In the genomic region with DNA sequence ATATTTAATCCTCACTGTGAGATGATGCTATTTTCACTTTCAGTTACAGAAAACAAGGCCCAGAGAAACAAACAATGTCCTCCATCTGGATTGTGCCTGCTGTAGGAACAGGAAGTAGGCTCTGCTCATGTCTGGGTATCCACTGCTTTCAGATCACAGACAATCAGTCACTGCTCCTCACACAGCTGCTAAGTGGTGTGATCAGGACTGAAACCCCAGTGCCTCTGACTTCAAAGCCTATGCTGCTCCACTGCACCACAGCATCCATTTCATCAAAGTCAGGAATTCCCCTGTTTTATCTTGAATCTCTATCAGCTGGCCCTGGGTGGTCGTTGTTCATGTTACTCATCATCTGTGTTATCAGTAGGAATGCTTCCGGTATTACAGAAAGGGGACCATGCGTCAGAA, we compare ENCODE assay signal across 9 cellular contexts.
DNase-seq lines count a peak whose midpoint lies in the region; ATAC-seq lines count a peak whose summit lies in the region.
"Had no signal": no experiment of that assay in that cellular context is flagged by ENCODE, and none has a peak within 500 bp of the region (broad histone marks: within the 10 kb centered on the region; RNA-seq: fewer than 3 reads in every experiment).

No MANE protein-coding gene starts in this region.

- peak in 1 of 2 donors; percentile 29 for DNase-seq in activated naive CD4-positive, alpha-beta T cell treated with anti-CD3 and anti-CD28 coated beads, Interleukin-2, amount 50 U/mL, for 72 hours (ENCODE audit: low spot score in 2 of 2)
- DNase-seq in stimulated activated CD8-positive, alpha-beta memory T cell treated with anti-CD3 and anti-CD28 coated beads, Interleukin-15, amount 100 ng/mL, for 48 hours (ENCODE audit: low read depth in 2 of 2), result peak; percentile 28 to 30
- DNase-seq in GF-D8 (lab: John Stamatoyannopoulos, UW), result no peak
- no peak for DNase-seq in Right ventricle myocardium superior
- DNase-seq in NK-92 treated with Interleukin-12 subunit alpha and Interleukin-12 subunit beta, amount 100 ng/mL, for 24 hours (lab: John Stamatoyannopoulos, UW), result no peak

- no peaks in the 10 kb centered on the region for H3K36me3 Mint-ChIP-seq in activated naive CD4-positive, alpha-beta T cell treated with anti-CD3 and anti-CD28 coated beads, Interleukin-2, amount 50 U/mL, for 72 hours

- H3K36me3 ChIP-seq in ACC112 (ENCODE audit: insufficient read depth, low read length), result no peaks in the 10 kb centered on the region
- H3K36me3 ChIP-seq: adrenal gland had no signal

- H3K27ac Mint-ChIP-seq in activated naive CD4-positive, alpha-beta T cell treated with anti-CD3 and anti-CD28 coated beads, Interleukin-2, amount 50 U/mL, for 72 hours, result peak overlapping the region; percentile 37 to 45

- H3K27ac ChIP-seq in ACC112 (ENCODE audit: low read depth, low read length), result no peak overlapping the region
- H3K27ac ChIP-seq: adrenal gland had no signal

- H3K4me1 ChIP-seq in ACC112 (ENCODE audit: control insufficient read depth, insufficient read depth, low read length, unreplicated experiment), result peaks cover 6% of the 10 kb centered on the region

- no peaks in the 10 kb centered on the region for H3K79me2 ChIP-seq in ACC112 (ENCODE audit: control insufficient read depth, insufficient read depth, low read length, unreplicated experiment)

- H3K4me3 ChIP-seq in ACC112 (ENCODE audit: low read depth, low read length), result no peak overlapping the region
- H3K4me3 ChIP-seq: adrenal gland had no signal

- peak overlapping the region; percentile 49 for H2AFZ ChIP-seq in ACC112 (ENCODE audit: low read length, unreplicated experiment)

- H3K9me3 Mint-ChIP-seq in activated naive CD4-positive, alpha-beta T cell treated with anti-CD3 and anti-CD28 coated beads, Interleukin-2, amount 50 U/mL, for 72 hours, result no peaks in the 10 kb centered on the region

- intact Hi-C loops in Right ventricle myocardium superior (cut with DNase I), result loop anchor here (10.0 kb wide), 1 partner anchor 592 kb away; no protein-coding TSS in a partner anchor

- ATAC-seq in GM19438 (IDR thresholded peaks at IDR 0.05; ENCODE audit: low read depth, unreplicated experiment) (peak; percentile 92), HG03520 (IDR thresholded peaks at IDR 0.05; ENCODE audit: unreplicated experiment) (peak; percentile 95), Right ventricle myocardium superior (ENCODE audit: poor library complexity) (no peak)
- ATAC-seq in activated naive CD4-positive, alpha-beta T cell treated with anti-CD3 and anti-CD28 coated beads, Interleukin-2, amount 50 U/mL, for 72 hours, result peak; percentile 95 to 99

- H3K27me3 ChIP-seq in ACC112 (ENCODE audit: insufficient read depth, low read length), result no peaks in the 10 kb centered on the region
- H3K27me3 ChIP-seq: adrenal gland had no signal

Comparison
In these comparisons a context has a peak if more than half of its experiments do, and no peak if none do; other contexts are left out.
1. DNase-seq: peak in stimulated activated CD8-positive, alpha-beta memory T cell treated with anti-CD3 and anti-CD28 coated beads, Interleukin-15, amount 100 ng/mL, for 48 hours (2 of 2); none in GF-D8 (single experiment), Right ventricle myocardium superior (single experiment) and NK-92 treated with Interleukin-12 subunit alpha and Interleukin-12 subunit beta, amount 100 ng/mL, for 24 hours (single experiment).